22 cellular contexts compared by ENCODE assay signal in the genomic region with DNA sequence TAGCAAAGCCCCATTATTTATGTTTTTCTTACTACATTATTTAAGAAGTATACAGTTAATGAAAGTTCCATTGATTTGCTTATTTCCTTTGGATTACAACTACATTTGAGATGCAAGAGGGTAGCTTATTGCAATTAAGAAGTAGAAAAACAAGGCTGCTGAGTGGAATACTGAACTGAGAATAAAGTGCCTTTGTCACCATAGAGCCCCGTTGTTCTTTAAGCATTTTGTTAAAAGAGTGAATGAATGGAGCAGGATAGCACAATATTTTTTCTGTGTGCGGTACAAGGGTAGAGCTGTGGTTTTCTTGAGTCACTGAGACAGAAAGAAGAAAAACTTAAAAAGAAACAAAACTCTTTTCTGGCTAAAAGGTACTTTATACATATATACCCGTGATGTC. TPM values are rescaled to one million over a fixed set of nuclear protein-coding genes. Genes with fewer than 3 reads are reported as not detected.
DNase-seq lines count a peak whose midpoint lies in the region; ATAC-seq and TF ChIP-seq lines count a peak whose summit lies in the region.
"Had no signal": no experiment of that assay in that cellular context is flagged by ENCODE, and none has a peak within 500 bp of the region (broad histone marks: within the 10 kb centered on the region; RNA-seq: fewer than 3 reads in every experiment).

No MANE protein-coding gene starts in this region.

- peak overlapping the region; percentile 65 for H3K27ac ChIP-seq in angular gyrus (ENCODE audit: low read depth, low read length)

- TF ChIP-seq CTCF in CD14-positive monocyte (IDR thresholded peaks at IDR 0.05) = no peak

- H3K27me3 Mint-ChIP-seq in CD14-positive monocyte (ENCODE audit: low read depth in 3 of 3) = peaks cover 0 to 3% (median 1%) of the 10 kb centered on the region in 3 donors
- H3K27me3 Mint-ChIP-seq: B cell; CD4-positive, CD25-positive, alpha-beta regulatory T cell had no signal

- peaks cover 5% of the 10 kb centered on the region for H3K4me1 Mint-ChIP-seq in CD14-positive monocyte

- H3K27ac Mint-ChIP-seq in CD14-positive monocyte = no peak overlapping the region
- H3K27ac Mint-ChIP-seq: B cell; CD4-positive, CD25-positive, alpha-beta regulatory T cell had no signal

- no peak overlapping the region for H3K4me3 Mint-ChIP-seq in CD14-positive monocyte
- H3K4me3 Mint-ChIP-seq: B cell; CD4-positive, CD25-positive, alpha-beta regulatory T cell had no signal

- intact Hi-C loops in CD14-positive monocyte (cut with micrococcal nuclease) = no loop called here

- no peak for ATAC-seq in GM21360 (IDR thresholded peaks at IDR 0.05; ENCODE audit: unreplicated experiment)
- ATAC-seq: HCT116, PC-3 had no signal

- H3K9me3 Mint-ChIP-seq in CD14-positive monocyte = peaks cover 0 to 4% (median 0%) of the 10 kb centered on the region in 7 donors

- peak; percentile 61 for DNase-seq in Ammon's horn (ENCODE audit: low spot score)
- DNase-seq in globus pallidus (ENCODE audit: low spot score) = peak; percentile 80
- DNase-seq in pons (ENCODE audit: low spot score) = peak; percentile 95
- DNase-seq in NCI-H510A treated with DMSO at 0.1 percent for 48 hours (lab: John Stamatoyannopoulos, UW) = no peak
- no peak for DNase-seq in CD14-positive monocyte (ENCODE audit: low spot score)
- no peak for DNase-seq in NCI-H1436 (lab: John Stamatoyannopoulos, UW)
- DNase-seq: 8988T; Caco-2; CD4-positive, CD25-positive, alpha-beta regulatory T cell; DMS153; GF-D8; GOT3; NCI-H187; NCI-H226; NCI-H524 treated with DMSO at 0.1 percent for 48 hours; PC-3; RPMI8226; SHP77 treated with DMSO at 0.1 percent for 48 hours had no signal

- no peaks in the 10 kb centered on the region for H3K36me3 Mint-ChIP-seq in CD14-positive monocyte
- H3K36me3 Mint-ChIP-seq: CD4-positive, CD25-positive, alpha-beta regulatory T cell had no signal

RNA-seq across cellular contexts. Expression of gene ZNF277, which starts 45.6 kb away (rescaled TPM):
- 10 to 100 TPM; 17.5 to 20.7 TPM for polyA plus RNA-seq in CD14-positive monocyte

RNA-seq across cellular contexts. Expression of gene DOCK4, which starts 45.9 kb away (rescaled TPM):
- 1 to 10 TPM; 1.3 to 2.7 TPM for polyA plus RNA-seq in CD14-positive monocyte
- polyA plus RNA-seq: CD4-positive, CD25-positive, alpha-beta regulatory T cell had no signal

Comparison
In these comparisons a context has a peak if more than half of its experiments do, and no peak if none do; other contexts are left out.
1. DNase-seq: peak in Ammon's horn (single experiment), globus pallidus (single experiment) and pons (single experiment); none in NCI-H510A treated with DMSO at 0.1 percent for 48 hours (single experiment), CD14-positive monocyte (single experiment) and NCI-H1436 (single experiment).